14 cellular contexts compared by ENCODE assay signal in genomic region chr1:244941121-244941520, GRCh38.
A peak's percentile ranks its signal among the peaks of the same experiment; 100 is the strongest.
DNase-seq lines count a peak whose midpoint lies in the region; ATAC-seq, FAIRE-seq and TF ChIP-seq lines count a peak whose summit lies in the region.
"Had no signal": no experiment of that assay in that cellular context is flagged by ENCODE, and none has a peak within 500 bp of the region (broad histone marks: within the 10 kb centered on the region; RNA-seq: fewer than 3 reads in every experiment).

No MANE protein-coding gene starts in this region.

- no peak for TF ChIP-seq POLR2A in GM12878 (IDR thresholded peaks at IDR 0.05; ENCODE audit: low read depth, low read length)

- 4% methylated on average over 13 of the region's 13 CpGs for WGBS in GM12878 (ENCODE audit: insufficient coverage, insufficient replicate concordance, low lambda C conversion rate, missing lambda C conversion rate)

- no peak for TF ChIP-seq RAD21 in GM12878 (IDR thresholded peaks at IDR 0.05; ENCODE audit: insufficient read depth, low read depth, low read length)

- peak; percentile 84 for ATAC-seq in GM18868 (IDR thresholded peaks at IDR 0.05; ENCODE audit: unreplicated experiment)
- ATAC-seq in GM21515 (IDR thresholded peaks at IDR 0.05; ENCODE audit: unreplicated experiment), result peak; percentile 81
- ATAC-seq in HG03066 (IDR thresholded peaks at IDR 0.05; ENCODE audit: low read depth, unreplicated experiment), result peak; percentile 68
- peak; percentile 91 for ATAC-seq in GM12878
- ATAC-seq: Right ventricle myocardium inferior had no signal

- peak overlapping the region; percentile 25 for H2AFZ ChIP-seq in GM12878 (ENCODE audit: control insufficient read depth, low read depth, low read length)

- peak overlapping the region; percentile 75 for H3K27ac ChIP-seq in GM12878 (ENCODE audit: control insufficient read depth, insufficient read depth)
- H3K27ac ChIP-seq: upper lobe of left lung had no signal

- no peak for TF ChIP-seq CTCF in GM12878 (IDR thresholded peaks at IDR 0.05 in 2 of 3, conservative IDR thresholded peaks at IDR 0.05 in 1 of 3; ENCODE audit: control insufficient read depth in 2 of 3, extremely low read depth in 1 of 3, insufficient read depth in 1 of 3, low read depth in 3 of 3, low read length in 3 of 3)

- POLR2A ChIA-PET in GM12878 (lab: Charles Lee), result interaction anchor here (0.7 to 2.5 kb wide), 9 partner anchors 12 to 105 kb away, joined by 4 to 31 read pairs (median 9); partner anchors contain the start of genes COX20 and HNRNPU

- H3K4me3 ChIP-seq in GM12878, result no peak overlapping the region
- H3K4me3 ChIP-seq: lung, upper lobe of left lung had no signal

- DNase-seq in GM12878 (ENCODE audit: low read depth, low spot score) (peak; percentile 71), AG08396 (ENCODE audit: low spot score) (no peak), T1000 (lab: John Stamatoyannopoulos, UW) (no peak), middle frontal gyrus (ENCODE audit: extremely low spot score, low spot score) (no peak), cortex of kidney (lab: John Stamatoyannopoulos, UW) (no peak)
- DNase-seq: activated naive CD4-positive, alpha-beta T cell treated with anti-CD3 and anti-CD28 coated beads, Interleukin-2, amount 50 U/mL, for 16 hours; Caco-2; GOT3; upper lobe of left lung had no signal

- intact Hi-C loops in GM12878 (cut with micrococcal nuclease; ENCODE audit: unreplicated experiment), result loop anchor here (10.0 kb wide), 2 partner anchors 106 to 286 kb away; partner anchors contain the start of genes COX20 and DESI2

- in situ Hi-C loops in GM12878 (cut with MboI), result no loop called here

- no peaks in the 10 kb centered on the region for H3K27me3 ChIP-seq in GM12878 (replicated peaks in 1 of 2; ENCODE audit: control insufficient read depth in 2 of 2, insufficient read depth in 2 of 2, low read length in 1 of 2)
- H3K27me3 ChIP-seq: upper lobe of left lung had no signal

- H3K9ac ChIP-seq in GM12878 (ENCODE audit: control insufficient read depth, insufficient read depth, low read length), result no peak overlapping the region

- no peaks in the 10 kb centered on the region for H3K9me3 ChIP-seq in GM12878 (replicated peaks; ENCODE audit: control insufficient read depth, insufficient read depth, low read length)
- H3K9me3 ChIP-seq: Caco-2, upper lobe of left lung had no signal

- H3K4me1 ChIP-seq in GM12878 (ENCODE audit: control insufficient read depth, insufficient read depth, low read length), result peaks cover 24% of the 10 kb centered on the region
- H3K4me1 ChIP-seq: Caco-2, upper lobe of left lung had no signal

- no peaks in the 10 kb centered on the region for H4K20me1 ChIP-seq in GM12878 (ENCODE audit: control insufficient read depth, insufficient read depth)

- CTCF ChIA-PET in GM12878 (lab: Yijun Ruan, JAX), result interaction anchor here (1.0 to 5.4 kb wide), 16 partner anchors 11 to 140 kb away, joined by 3 to 32 read pairs (median 4); partner anchors contain the start of gene HNRNPU

- H3K36me3 ChIP-seq in GM12878 (ENCODE audit: control insufficient read depth in 2 of 2, insufficient read depth in 2 of 2, low read length in 1 of 2), result no peaks in the 10 kb centered on the region
- H3K36me3 ChIP-seq: upper lobe of left lung had no signal

- BruUV-seq in GM12878 (replicated peaks; lab: Mats Ljungman, UMichigan), result no TSS peak

- peak; percentile 52 to 69; a peak in 2 of 4 replicates for TF ChIP-seq EP300 in GM12878 (IDR thresholded peaks at IDR 0.05; ENCODE audit: borderline replicate concordance in 1 of 2, control insufficient read depth in 1 of 2, low read depth in 2 of 2, low read length in 2 of 2)

- SMC1A ChIA-PET in GM12878 (lab: Charles Lee; ENCODE audit: uncharacterized antibody, unreplicated experiment), result interaction anchor here (0.6 to 2.8 kb wide), 27 partner anchors 10 to 682 kb away, joined by 3 to 18 read pairs (median 6); partner anchors contain the start of gene COX20

- no peaks in the 10 kb centered on the region for H3K79me2 ChIP-seq in GM12878 (ENCODE audit: control insufficient read depth, insufficient read depth, low read length)

- RAD21 ChIA-PET in GM12878 (lab: Charles Lee; ENCODE audit: unreplicated experiment), result interaction anchor here (0.9 to 2.2 kb wide), 19 partner anchors 12 to 140 kb away, joined by 3 to 16 read pairs (median 7); partner anchors contain the start of genes COX20 and HNRNPU

- FAIRE-seq in GM12878 (lab: Jason Lieb, UNC), result no peak

- H3K4me2 ChIP-seq in GM12878 (ENCODE audit: control insufficient read depth, insufficient read depth), result peak overlapping the region; percentile 35; the same call in 1 of the 2 replicates

TF ChIP-seq in GM12878, 131 proteins besides CTCF, POLR2A, EP300 and RAD21 (continues in another document):
- TF ChIP-seq, protein P1, sequence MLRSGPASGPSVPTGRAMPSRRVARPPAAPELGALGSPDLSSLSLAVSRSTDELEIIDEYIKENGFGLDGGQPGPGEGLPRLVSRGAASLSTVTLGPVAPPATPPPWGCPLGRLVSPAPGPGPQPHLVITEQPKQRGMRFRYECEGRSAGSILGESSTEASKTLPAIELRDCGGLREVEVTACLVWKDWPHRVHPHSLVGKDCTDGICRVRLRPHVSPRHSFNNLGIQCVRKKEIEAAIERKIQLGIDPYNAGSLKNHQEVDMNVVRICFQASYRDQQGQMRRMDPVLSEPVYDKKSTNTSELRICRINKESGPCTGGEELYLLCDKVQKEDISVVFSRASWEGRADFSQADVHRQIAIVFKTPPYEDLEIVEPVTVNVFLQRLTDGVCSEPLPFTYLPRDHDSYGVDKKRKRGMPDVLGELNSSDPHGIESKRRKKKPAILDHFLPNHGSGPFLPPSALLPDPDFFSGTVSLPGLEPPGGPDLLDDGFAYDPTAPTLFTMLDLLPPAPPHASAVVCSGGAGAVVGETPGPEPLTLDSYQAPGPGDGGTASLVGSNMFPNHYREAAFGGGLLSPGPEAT (IDR thresholded peaks at IDR 0.05; ENCODE audit: low read depth), result peak; percentile 76
- peak; percentile 66 for TF ChIP-seq BCL11A (IDR thresholded peaks at IDR 0.05; ENCODE audit: low read depth, low read length)
- no peak for TF ChIP-seq PML (IDR thresholded peaks at IDR 0.05; ENCODE audit: low read length)
- peak; percentile 23; the same call in 1 of the 2 replicates for TF ChIP-seq CREB1 (IDR thresholded peaks at IDR 0.05; ENCODE audit: low read depth)
- TF ChIP-seq JUNB (IDR thresholded peaks at IDR 0.05), result no peak
- TF ChIP-seq PAX5 (IDR thresholded peaks at IDR 0.05; ENCODE audit: borderline replicate concordance, low read depth, low read length), result peak; percentile 88
- TF ChIP-seq NFIC (IDR thresholded peaks at IDR 0.05; ENCODE audit: low read depth, low read length), result peak; percentile 65
- no peak for TF ChIP-seq CHD1 (IDR thresholded peaks at IDR 0.05; ENCODE audit: low read depth, low read length)
- TF ChIP-seq IKZF2 (IDR thresholded peaks at IDR 0.05), result peak; percentile 31 to 58; a peak in 2 of 4 replicates
- TF ChIP-seq ZBTB40 (IDR thresholded peaks at IDR 0.05; ENCODE audit: borderline replicate concordance), result no peak
- TF ChIP-seq ZSCAN29 (IDR thresholded peaks at IDR 0.05), result 0 out of 2 replicates have a peak, but pooled peaks have one; percentile 52
- 0 out of 2 replicates have a peak, but pooled peaks have one; percentile 17 for TF ChIP-seq MXI1 (IDR thresholded peaks at IDR 0.05; ENCODE audit: low read depth, low read length)
- TF ChIP-seq MTA2 (IDR thresholded peaks at IDR 0.05; ENCODE audit: low read depth), result peak; percentile 16; the same call in 1 of the 2 replicates
- peak; percentile 95 for TF ChIP-seq SPI1 (IDR thresholded peaks at IDR 0.05; ENCODE audit: borderline replicate concordance, insufficient read depth, low read depth, low read length)
- TF ChIP-seq BHLHE40 (IDR thresholded peaks at IDR 0.05; ENCODE audit: borderline replicate concordance in 1 of 2, low read depth in 2 of 2, low read length in 1 of 2), result no peak; a peak in 1 of 4 replicates
- TF ChIP-seq HDAC2 (IDR thresholded peaks at IDR 0.05), result no peak
- peak; percentile 57; the same call in 1 of the 2 replicates for TF ChIP-seq EED (IDR thresholded peaks at IDR 0.05; ENCODE audit: low read depth)
- TF ChIP-seq RUNX3 (IDR thresholded peaks at IDR 0.05; ENCODE audit: low read length), result peak; percentile 55
- TF ChIP-seq RELA (IDR thresholded peaks at IDR 0.05; ENCODE audit: borderline replicate concordance, partially characterized antibody), result peak; percentile 32
- no peak for TF ChIP-seq ZNF217 (IDR thresholded peaks at IDR 0.05)
- TF ChIP-seq ETV6 (conservative IDR thresholded peaks at IDR 0.05 in 1 of 2, IDR thresholded peaks at IDR 0.05 in 1 of 2; ENCODE audit: borderline replicate concordance in 1 of 2, low read depth in 1 of 2), result no peak
- TF ChIP-seq CBFB (IDR thresholded peaks at IDR 0.05; ENCODE audit: low read depth), result no peak
- no peak for TF ChIP-seq PAX8 (IDR thresholded peaks at IDR 0.05)
- TF ChIP-seq FOXK2 (IDR thresholded peaks at IDR 0.05), result no peak
